Comparison of ENCODE assay signal across 25 cellular contexts in genomic region chr5:125293223-125293622, GRCh38.
"Had no signal": no experiment of that assay in that cellular context is flagged by ENCODE, and none has a peak within 500 bp of the region (broad histone marks: within the 10 kb centered on the region; RNA-seq: fewer than 3 reads in every experiment).

No MANE protein-coding gene starts in this region.

- DNase-seq: activated CD4-positive, alpha-beta T cell treated with anti-CD3 and anti-CD28 coated beads for 48 hours; activated CD4-positive, alpha-beta T cell treated with anti-CD3 and anti-CD28 coated beads, Interleukin-2, amount 50 U/mL, for 4 hours; activated CD8-positive, alpha-beta T cell treated with anti-CD3 and anti-CD28 coated beads, Interleukin-2, amount 10 ng/mL, durations not matched to agents 7 days and 5 days; activated effector memory CD4-positive, alpha-beta T cell treated with Interleukin-2 at 50 U/mL for 16 hours; activated naive CD4-positive, alpha-beta T cell; activated naive CD8-positive, alpha-beta T cell treated with anti-CD3 and anti-CD28 coated beads, Interleukin-2, amount 50 U/mL, for 24 hours; activated T-cell treated with anti-CD3 and anti-CD28 coated beads, Interleukin-2, amount 50 U/mL, for 24 hours; amniotic stem cell; body of pancreas; central memory CD4-positive, alpha-beta T cell; KG1; NCI-H1092; NCI-H1417; NCI-H1930; NCI-H2171; NCI-H446 treated with DMSO at 0.1 percent for 48 hours; NCI-H524 treated with DMSO at 0.1 percent for 48 hours; NCI-H774; OCI-M1; T-helper 17 cell; T-helper 9 cell had no signal

- H3K4me3 ChIP-seq: ascending aorta, body of pancreas, SJSA1 had no signal

- H3K36me3 ChIP-seq: ascending aorta, SJSA1 had no signal

- H3K27me3 Mint-ChIP-seq: activated naive CD8-positive, alpha-beta T cell treated with anti-CD3 and anti-CD28 coated beads, Interleukin-2, amount 50 U/mL, for 24 hours; activated T-cell treated with anti-CD3 and anti-CD28 coated beads, Interleukin-2, amount 50 U/mL, for 24 hours; T-helper 17 cell had no signal

- H3K9me3 ChIP-seq: ascending aorta, body of pancreas, SJSA1 had no signal

- H3K4me3 Mint-ChIP-seq: activated CD8-positive, alpha-beta T cell treated with anti-CD3 and anti-CD28 coated beads, Interleukin-2, amount 10 ng/mL, durations not matched to agents 7 days and 5 days; activated naive CD8-positive, alpha-beta T cell treated with anti-CD3 and anti-CD28 coated beads, Interleukin-2, amount 50 U/mL, for 24 hours; activated T-cell treated with anti-CD3 and anti-CD28 coated beads, Interleukin-2, amount 50 U/mL, for 24 hours; activated T-helper 1 cell treated with anti-CD3 and anti-CD28 coated beads, Interleukin-12 subunit alpha, Interleukin-12 subunit beta, Interleukin-2, Interleukin-4 antibody, amounts not matched to agents 30 ng/mL and 10 ng/mL and 1 ng/mL, durations not matched to agents 14 hours and 24 hours and 36 hours; T-helper 17 cell had no signal

- H3K27ac Mint-ChIP-seq: activated CD8-positive, alpha-beta T cell treated with anti-CD3 and anti-CD28 coated beads, Interleukin-2, amount 10 ng/mL, durations not matched to agents 7 days and 5 days; activated naive CD4-positive, alpha-beta T cell treated with anti-CD3 and anti-CD28 coated beads, Interleukin-2, amount 50 U/mL, for 72 hours; activated naive CD8-positive, alpha-beta T cell treated with anti-CD3 and anti-CD28 coated beads, Interleukin-2, amount 50 U/mL, for 24 hours; activated T-cell treated with anti-CD3 and anti-CD28 coated beads, Interleukin-2, amount 50 U/mL, for 24 hours; activated T-helper 1 cell treated with anti-CD3 and anti-CD28 coated beads, Interleukin-12 subunit alpha, Interleukin-12 subunit beta, Interleukin-2, Interleukin-4 antibody, amounts not matched to agents 30 ng/mL and 10 ng/mL and 1 ng/mL, durations not matched to agents 14 hours and 24 hours and 36 hours; T-helper 17 cell had no signal

- H3K27me3 ChIP-seq: ascending aorta, body of pancreas, SJSA1 had no signal

- H3K4me1 Mint-ChIP-seq: T-helper 17 cell had no signal

- H3K9me3 Mint-ChIP-seq: activated naive CD8-positive, alpha-beta T cell treated with anti-CD3 and anti-CD28 coated beads, Interleukin-2, amount 50 U/mL, for 24 hours; activated T-helper 1 cell treated with anti-CD3 and anti-CD28 coated beads, Interleukin-12 subunit alpha, Interleukin-12 subunit beta, Interleukin-2, Interleukin-4 antibody, amounts not matched to agents 30 ng/mL and 10 ng/mL and 1 ng/mL, durations not matched to agents 14 hours and 24 hours and 36 hours had no signal

- H3K27ac ChIP-seq: ascending aorta, body of pancreas, SJSA1 had no signal

- ATAC-seq: activated CD8-positive, alpha-beta T cell treated with anti-CD3 and anti-CD28 coated beads, Interleukin-2, amount 10 ng/mL, durations not matched to agents 7 days and 5 days; activated naive CD4-positive, alpha-beta T cell treated with anti-CD3 and anti-CD28 coated beads, Interleukin-2, amount 50 U/mL, for 72 hours; activated naive CD8-positive, alpha-beta T cell treated with anti-CD3 and anti-CD28 coated beads, Interleukin-2, amount 50 U/mL, for 24 hours; body of pancreas; T-helper 17 cell had no signal

- H3K36me3 Mint-ChIP-seq: activated naive CD4-positive, alpha-beta T cell treated with anti-CD3 and anti-CD28 coated beads, Interleukin-2, amount 50 U/mL, for 72 hours had no signal

- H3K4me1 ChIP-seq: body of pancreas had no signal
